ENCODE assay signal across 1 cellular context in genomic region chr9:127392976-127393375, GRCh38.
TF ChIP-seq lines count a peak whose summit lies in the region.

No MANE protein-coding gene starts in this region.

TF ChIP-seq in IMR-90, 13 proteins besides CTCF, POLR2A, EP300 and RAD21:
- TF ChIP-seq FOS (IDR thresholded peaks at IDR 0.05; ENCODE audit: low read depth, low read length) (no peak), BHLHE40 (IDR thresholded peaks at IDR 0.05; ENCODE audit: low read depth, low read length) (no peak), CEBPB (IDR thresholded peaks at IDR 0.05; ENCODE audit: low read depth, low read length) (no peak), RFX5 (IDR thresholded peaks at IDR 0.05; ENCODE audit: low read depth, low read length) (no peak), RCOR1 (IDR thresholded peaks at IDR 0.05; ENCODE audit: insufficient replicate concordance, low read length) (no peak), MAFK (IDR thresholded peaks at IDR 0.05; ENCODE audit: low read depth, low read length) (no peak), MXI1 (IDR thresholded peaks at IDR 0.05; ENCODE audit: borderline replicate concordance, low read depth, low read length) (no peak), USF2 (IDR thresholded peaks at IDR 0.05; ENCODE audit: low read depth, low read length) (no peak), MAZ (IDR thresholded peaks at IDR 0.05; ENCODE audit: borderline replicate concordance, low read depth, low read length) (no peak), NFE2L2 (IDR thresholded peaks at IDR 0.05; ENCODE audit: low read depth, low read length) (no peak), ELK1 (IDR thresholded peaks at IDR 0.05; ENCODE audit: borderline replicate concordance, low read depth, low read length) (no peak), SMC3 (IDR thresholded peaks at IDR 0.05; ENCODE audit: low read depth, low read length) (no peak), CHD1 (IDR thresholded peaks at IDR 0.05; ENCODE audit: low read depth, low read length) (no peak)
